Comparison of ENCODE assay signal across 8 cellular contexts in genomic region chr7:150973571-150974451, GRCh38. TPM values are rescaled to one million over a fixed set of nuclear protein-coding genes. Genes with fewer than 3 reads are reported as not detected.
DNase-seq lines count a peak whose midpoint lies in the region; ATAC-seq and TF ChIP-seq lines count a peak whose summit lies in the region.

No MANE protein-coding gene starts in this region.

- H3K27ac Mint-ChIP-seq in activated T-cell treated with anti-CD3 and anti-CD28 coated beads, Interleukin-2, amount 50 U/mL, for 72 hours = no peak overlapping the region
- no peak overlapping the region for H3K27ac Mint-ChIP-seq in mesothelial cell of epicardium

- peaks cover 20% of the 10 kb centered on the region for H3K27me3 Mint-ChIP-seq in activated T-cell treated with anti-CD3 and anti-CD28 coated beads, Interleukin-2, amount 50 U/mL, for 72 hours (ENCODE audit: low read depth)
- peaks cover 67% of the 10 kb centered on the region for H3K27me3 Mint-ChIP-seq in mesothelial cell of epicardium (ENCODE audit: low read depth)

- TF ChIP-seq CTCF in mesothelial cell of epicardium (IDR thresholded peaks at IDR 0.05; ENCODE audit: unreplicated experiment) = no peak

- H3K4me3 Mint-ChIP-seq in activated T-cell treated with anti-CD3 and anti-CD28 coated beads, Interleukin-2, amount 50 U/mL, for 72 hours = peak overlapping the region; percentile 90 to 91
- peak overlapping the region; percentile 53 for H3K4me3 Mint-ChIP-seq in mesothelial cell of epicardium

- peak; percentile 1 to 3 for ATAC-seq in activated T-cell treated with anti-CD3 and anti-CD28 coated beads, Interleukin-2, amount 50 U/mL, for 72 hours (replicated peaks in 1 of 2)
- no peak for ATAC-seq in GM21528 (IDR thresholded peaks at IDR 0.05; ENCODE audit: low FRiP score, unreplicated experiment)
- ATAC-seq in HG03469 (IDR thresholded peaks at IDR 0.05; ENCODE audit: unreplicated experiment) = no peak

- H3K4me1 Mint-ChIP-seq in activated T-cell treated with anti-CD3 and anti-CD28 coated beads, Interleukin-2, amount 50 U/mL, for 72 hours (ENCODE audit: low read depth) = peaks cover 23% of the 10 kb centered on the region
- H3K4me1 Mint-ChIP-seq in mesothelial cell of epicardium = peaks cover 52% of the 10 kb centered on the region

- peaks cover 0 to under 1% of the 10 kb centered on the region in 2 donors for H3K36me3 Mint-ChIP-seq in activated T-cell treated with anti-CD3 and anti-CD28 coated beads, Interleukin-2, amount 50 U/mL, for 72 hours (ENCODE audit: insufficient read depth in 2 of 2)
- no peaks in the 10 kb centered on the region for H3K36me3 Mint-ChIP-seq in mesothelial cell of epicardium

- no peaks in the 10 kb centered on the region for H3K9me3 Mint-ChIP-seq in activated T-cell treated with anti-CD3 and anti-CD28 coated beads, Interleukin-2, amount 50 U/mL, for 72 hours
- H3K9me3 Mint-ChIP-seq in mesothelial cell of epicardium = no peaks in the 10 kb centered on the region

- DNase-seq in COR-L47 (lab: John Stamatoyannopoulos, UW) (peak; percentile 95), NCI-H1417 treated with DMSO at 0.1 percent for 48 hours (lab: John Stamatoyannopoulos, UW) (peak; percentile 90), mesothelial cell of epicardium (ENCODE audit: low spot score in 2 of 2, unreplicated experiment in 2 of 2) (no peak), NCI-H226 (no peak), activated gamma-delta T cell treated with Interleukin-2 at 50 U/mL for 16 hours (no peak)
- DNase-seq in activated T-cell treated with anti-CD3 and anti-CD28 coated beads, Interleukin-2, amount 50 U/mL, for 72 hours = no peak

RNA-seq across cellular contexts. Expression of gene KCNH2, which starts 4.3 kb away (rescaled TPM):
- under 1 TPM; 0.72 to 0.77 TPM for total RNA-seq in activated T-cell treated with anti-CD3 and anti-CD28 coated beads, Interleukin-2, amount 50 U/mL, for 72 hours
- 11.2 to 12.3 TPM (median 11.7 TPM) in 3 replicates for total RNA-seq in mesothelial cell of epicardium

RNA-seq across cellular contexts. Expression of gene NOS3, which starts 17.0 kb away (rescaled TPM):
- total RNA-seq in activated T-cell treated with anti-CD3 and anti-CD28 coated beads, Interleukin-2, amount 50 U/mL, for 72 hours = 1 to 10 TPM; 6.8 to 8.1 TPM
- total RNA-seq in mesothelial cell of epicardium = 6.0 to 7.8 TPM (median 6.6 TPM) in 3 replicates

RNA-seq across cellular contexts. Expression of gene ATG9B, which starts 50.5 kb away (rescaled TPM):
- total RNA-seq in activated T-cell treated with anti-CD3 and anti-CD28 coated beads, Interleukin-2, amount 50 U/mL, for 72 hours = 10 to 100 TPM in 1 of 2 donors, 1 to 10 TPM in 1; 9.0 to 10.1 TPM
- 10.6 to 14.0 TPM (median 11.8 TPM) in 3 replicates for total RNA-seq in mesothelial cell of epicardium

RNA-seq across cellular contexts. Expression of gene ABCB8, which starts 54.4 kb away (rescaled TPM):
- total RNA-seq in activated T-cell treated with anti-CD3 and anti-CD28 coated beads, Interleukin-2, amount 50 U/mL, for 72 hours = 10 to 100 TPM; 46.6 to 49.6 TPM
- total RNA-seq in mesothelial cell of epicardium = 39.8 to 48.0 TPM (median 40.7 TPM) in 3 replicates

Comparison
In these comparisons a context has a peak if more than half of its experiments do, and no peak if none do; other contexts are left out.
1. DNase-seq: peak in COR-L47 (single experiment) and NCI-H1417 treated with DMSO at 0.1 percent for 48 hours (single experiment); none in activated T-cell treated with anti-CD3 and anti-CD28 coated beads, Interleukin-2, amount 50 U/mL, for 72 hours (0 of 2), mesothelial cell of epicardium (0 of 2), NCI-H226 (single experiment) and activated gamma-delta T cell treated with Interleukin-2 at 50 U/mL for 16 hours (single experiment).
2. ATAC-seq: peak in activated T-cell treated with anti-CD3 and anti-CD28 coated beads, Interleukin-2, amount 50 U/mL, for 72 hours (2 of 2); none in GM21528 (single experiment) and HG03469 (single experiment).